1 cellular context compared by ENCODE assay signal in the genomic region with DNA sequence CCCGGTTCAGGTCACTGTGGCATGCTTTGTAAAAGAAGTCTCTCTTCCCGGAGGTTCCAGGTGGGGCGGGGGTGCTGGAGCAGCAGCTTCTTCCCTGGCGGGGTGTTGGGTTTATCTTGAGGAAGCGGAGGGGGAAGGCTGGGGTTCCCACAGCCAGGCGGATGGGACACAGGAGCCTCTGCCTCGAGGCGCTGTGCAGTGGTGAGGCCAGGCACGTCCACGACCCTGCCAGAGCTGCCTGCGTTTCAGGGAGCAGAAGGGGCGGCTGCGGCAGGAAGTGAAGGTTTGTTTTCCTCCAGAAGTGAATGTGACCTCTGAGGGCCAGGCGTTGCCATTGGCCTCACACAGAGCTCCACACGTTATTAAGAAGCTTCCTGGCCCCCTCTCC.
TF ChIP-seq lines count a peak whose summit lies in the region.

No MANE protein-coding gene starts in this region.

TF ChIP-seq in GM23338, 12 proteins besides CTCF, POLR2A, EP300 and RAD21 (continued from another document):
- TF ChIP-seq, protein P1, sequence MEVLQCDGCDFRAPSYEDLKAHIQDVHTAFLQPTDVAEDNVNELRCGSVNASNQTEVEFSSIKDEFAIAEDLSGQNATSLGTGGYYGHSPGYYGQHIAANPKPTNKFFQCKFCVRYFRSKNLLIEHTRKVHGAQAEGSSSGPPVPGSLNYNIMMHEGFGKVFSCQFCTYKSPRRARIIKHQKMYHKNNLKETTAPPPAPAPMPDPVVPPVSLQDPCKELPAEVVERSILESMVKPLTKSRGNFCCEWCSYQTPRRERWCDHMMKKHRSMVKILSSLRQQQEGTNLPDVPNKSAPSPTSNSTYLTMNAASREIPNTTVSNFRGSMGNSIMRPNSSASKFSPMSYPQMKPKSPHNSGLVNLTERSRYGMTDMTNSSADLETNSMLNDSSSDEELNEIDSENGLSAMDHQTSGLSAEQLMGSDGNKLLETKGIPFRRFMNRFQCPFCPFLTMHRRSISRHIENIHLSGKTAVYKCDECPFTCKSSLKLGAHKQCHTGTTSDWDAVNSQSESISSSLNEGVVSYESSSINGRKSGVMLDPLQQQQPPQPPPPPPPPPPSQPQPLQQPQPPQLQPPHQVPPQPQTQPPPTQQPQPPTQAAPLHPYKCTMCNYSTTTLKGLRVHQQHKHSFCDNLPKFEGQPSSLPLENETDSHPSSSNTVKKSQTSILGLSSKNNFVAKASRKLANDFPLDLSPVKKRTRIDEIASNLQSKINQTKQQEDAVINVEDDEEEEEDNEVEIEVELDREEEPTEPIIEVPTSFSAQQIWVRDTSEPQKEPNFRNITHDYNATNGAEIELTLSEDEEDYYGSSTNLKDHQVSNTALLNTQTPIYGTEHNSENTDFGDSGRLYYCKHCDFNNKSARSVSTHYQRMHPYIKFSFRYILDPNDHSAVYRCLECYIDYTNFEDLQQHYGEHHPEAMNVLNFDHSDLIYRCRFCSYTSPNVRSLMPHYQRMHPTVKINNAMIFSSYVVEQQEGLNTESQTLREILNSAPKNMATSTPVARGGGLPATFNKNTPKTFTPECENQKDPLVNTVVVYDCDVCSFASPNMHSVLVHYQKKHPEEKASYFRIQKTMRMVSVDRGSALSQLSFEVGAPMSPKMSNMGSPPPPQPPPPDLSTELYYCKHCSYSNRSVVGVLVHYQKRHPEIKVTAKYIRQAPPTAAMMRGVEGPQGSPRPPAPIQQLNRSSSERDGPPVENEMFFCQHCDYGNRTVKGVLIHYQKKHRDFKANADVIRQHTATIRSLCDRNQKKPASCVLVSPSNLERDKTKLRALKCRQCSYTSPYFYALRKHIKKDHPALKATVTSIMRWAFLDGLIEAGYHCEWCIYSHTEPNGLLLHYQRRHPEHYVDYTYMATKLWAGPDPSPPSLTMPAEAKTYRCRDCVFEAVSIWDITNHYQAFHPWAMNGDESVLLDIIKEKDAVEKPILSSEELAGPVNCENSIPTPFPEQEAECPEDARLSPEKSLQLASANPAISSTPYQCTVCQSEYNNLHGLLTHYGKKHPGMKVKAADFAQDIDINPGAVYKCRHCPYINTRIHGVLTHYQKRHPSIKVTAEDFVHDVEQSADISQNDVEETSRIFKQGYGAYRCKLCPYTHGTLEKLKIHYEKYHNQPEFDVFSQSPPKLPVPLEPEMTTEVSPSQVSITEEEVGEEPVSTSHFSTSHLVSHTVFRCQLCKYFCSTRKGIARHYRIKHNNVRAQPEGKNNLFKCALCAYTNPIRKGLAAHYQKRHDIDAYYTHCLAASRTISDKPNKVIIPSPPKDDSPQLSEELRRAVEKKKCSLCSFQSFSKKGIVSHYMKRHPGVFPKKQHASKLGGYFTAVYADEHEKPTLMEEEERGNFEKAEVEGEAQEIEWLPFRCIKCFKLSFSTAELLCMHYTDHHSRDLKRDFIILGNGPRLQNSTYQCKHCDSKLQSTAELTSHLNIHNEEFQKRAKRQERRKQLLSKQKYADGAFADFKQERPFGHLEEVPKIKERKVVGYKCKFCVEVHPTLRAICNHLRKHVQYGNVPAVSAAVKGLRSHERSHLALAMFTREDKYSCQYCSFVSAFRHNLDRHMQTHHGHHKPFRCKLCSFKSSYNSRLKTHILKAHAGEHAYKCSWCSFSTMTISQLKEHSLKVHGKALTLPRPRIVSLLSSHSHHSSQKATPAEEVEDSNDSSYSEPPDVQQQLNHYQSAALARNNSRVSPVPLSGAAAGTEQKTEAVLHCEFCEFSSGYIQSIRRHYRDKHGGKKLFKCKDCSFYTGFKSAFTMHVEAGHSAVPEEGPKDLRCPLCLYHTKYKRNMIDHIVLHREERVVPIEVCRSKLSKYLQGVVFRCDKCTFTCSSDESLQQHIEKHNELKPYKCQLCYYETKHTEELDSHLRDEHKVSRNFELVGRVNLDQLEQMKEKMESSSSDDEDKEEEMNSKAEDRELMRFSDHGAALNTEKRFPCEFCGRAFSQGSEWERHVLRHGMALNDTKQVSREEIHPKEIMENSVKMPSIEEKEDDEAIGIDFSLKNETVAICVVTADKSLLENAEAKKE (CRISPR knock-in tag; IDR thresholded peaks at IDR 0.05): no peak
- TF ChIP-seq ZNF331 (CRISPR knock-in tag; IDR thresholded peaks at IDR 0.05; ENCODE audit: low read depth) (no peak), EZH2 (IDR thresholded peaks at IDR 0.05; ENCODE audit: low read depth, unreplicated experiment) (no peak), ZNF114 (CRISPR knock-in tag; IDR thresholded peaks at IDR 0.05) (no peak), EZH2phosphoT487 (IDR thresholded peaks at IDR 0.05; ENCODE audit: unreplicated experiment) (no peak), JUNB (IDR thresholded peaks at IDR 0.05; ENCODE audit: unreplicated experiment) (no peak), STAT1 (IDR thresholded peaks at IDR 0.05; ENCODE audit: unreplicated experiment) (no peak)
- TF ChIP-seq, protein P2, sequence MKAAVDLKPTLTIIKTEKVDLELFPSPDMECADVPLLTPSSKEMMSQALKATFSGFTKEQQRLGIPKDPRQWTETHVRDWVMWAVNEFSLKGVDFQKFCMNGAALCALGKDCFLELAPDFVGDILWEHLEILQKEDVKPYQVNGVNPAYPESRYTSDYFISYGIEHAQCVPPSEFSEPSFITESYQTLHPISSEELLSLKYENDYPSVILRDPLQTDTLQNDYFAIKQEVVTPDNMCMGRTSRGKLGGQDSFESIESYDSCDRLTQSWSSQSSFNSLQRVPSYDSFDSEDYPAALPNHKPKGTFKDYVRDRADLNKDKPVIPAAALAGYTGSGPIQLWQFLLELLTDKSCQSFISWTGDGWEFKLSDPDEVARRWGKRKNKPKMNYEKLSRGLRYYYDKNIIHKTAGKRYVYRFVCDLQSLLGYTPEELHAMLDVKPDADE (IDR thresholded peaks at IDR 0.05): no peak
- TF ChIP-seq, protein P3, sequence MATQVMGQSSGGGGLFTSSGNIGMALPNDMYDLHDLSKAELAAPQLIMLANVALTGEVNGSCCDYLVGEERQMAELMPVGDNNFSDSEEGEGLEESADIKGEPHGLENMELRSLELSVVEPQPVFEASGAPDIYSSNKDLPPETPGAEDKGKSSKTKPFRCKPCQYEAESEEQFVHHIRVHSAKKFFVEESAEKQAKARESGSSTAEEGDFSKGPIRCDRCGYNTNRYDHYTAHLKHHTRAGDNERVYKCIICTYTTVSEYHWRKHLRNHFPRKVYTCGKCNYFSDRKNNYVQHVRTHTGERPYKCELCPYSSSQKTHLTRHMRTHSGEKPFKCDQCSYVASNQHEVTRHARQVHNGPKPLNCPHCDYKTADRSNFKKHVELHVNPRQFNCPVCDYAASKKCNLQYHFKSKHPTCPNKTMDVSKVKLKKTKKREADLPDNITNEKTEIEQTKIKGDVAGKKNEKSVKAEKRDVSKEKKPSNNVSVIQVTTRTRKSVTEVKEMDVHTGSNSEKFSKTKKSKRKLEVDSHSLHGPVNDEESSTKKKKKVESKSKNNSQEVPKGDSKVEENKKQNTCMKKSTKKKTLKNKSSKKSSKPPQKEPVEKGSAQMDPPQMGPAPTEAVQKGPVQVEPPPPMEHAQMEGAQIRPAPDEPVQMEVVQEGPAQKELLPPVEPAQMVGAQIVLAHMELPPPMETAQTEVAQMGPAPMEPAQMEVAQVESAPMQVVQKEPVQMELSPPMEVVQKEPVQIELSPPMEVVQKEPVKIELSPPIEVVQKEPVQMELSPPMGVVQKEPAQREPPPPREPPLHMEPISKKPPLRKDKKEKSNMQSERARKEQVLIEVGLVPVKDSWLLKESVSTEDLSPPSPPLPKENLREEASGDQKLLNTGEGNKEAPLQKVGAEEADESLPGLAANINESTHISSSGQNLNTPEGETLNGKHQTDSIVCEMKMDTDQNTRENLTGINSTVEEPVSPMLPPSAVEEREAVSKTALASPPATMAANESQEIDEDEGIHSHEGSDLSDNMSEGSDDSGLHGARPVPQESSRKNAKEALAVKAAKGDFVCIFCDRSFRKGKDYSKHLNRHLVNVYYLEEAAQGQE (IDR thresholded peaks at IDR 0.05; ENCODE audit: unreplicated experiment): no peak
TF ChIP-seq in GM23338: peak in this region for 0.
